Comparison of ENCODE assay signal across 11 cellular contexts in genomic region chr5:172429201-172429940, GRCh38. TPM values are rescaled to one million over a fixed set of nuclear protein-coding genes. Genes with fewer than 3 reads are reported as not detected.
DNase-seq lines count a peak whose midpoint lies in the region; ATAC-seq and TF ChIP-seq lines count a peak whose summit lies in the region.
"Had no signal": no experiment of that assay in that cellular context is flagged by ENCODE, and none has a peak within 500 bp of the region (broad histone marks: within the 10 kb centered on the region; RNA-seq: fewer than 3 reads in every experiment).

No MANE protein-coding gene starts in this region.

- WGBS in neuronal stem cell (ENCODE audit: extremely low coverage in 2 of 2, insufficient read length in 2 of 2, insufficient replicate concordance in 1 of 2), 2 donors: no CpG with 5 or more reads among the region's 8 CpGs

- no peak overlapping the region for H2BK15ac ChIP-seq in neuronal stem cell (ENCODE audit: low read length)

- no peaks in the 10 kb centered on the region for H3K9me3 ChIP-seq in neuronal stem cell (replicated peaks in 1 of 2; ENCODE audit: control insufficient read depth in 2 of 2, insufficient read depth in 1 of 2, low read depth in 1 of 2, low read length in 2 of 2)
- H3K9me3 ChIP-seq: A549 had no signal

- no peak overlapping the region for H3K27ac Mint-ChIP-seq in activated T-helper 17 cell treated with anti-CD3 and anti-CD28 coated beads, Interleukin-2, amount 50 U/mL, for 72 hours

- H3K18ac ChIP-seq in neuronal stem cell (ENCODE audit: low read length): no peak overlapping the region

- no peak overlapping the region for H2BK12ac ChIP-seq in neuronal stem cell (ENCODE audit: low read length)

- H2AFZ ChIP-seq in neuronal stem cell (ENCODE audit: low read length): no peak overlapping the region
- H2AFZ ChIP-seq: parathyroid adenoma had no signal

- H2BK5ac ChIP-seq in neuronal stem cell (ENCODE audit: low read length): no peak overlapping the region

- no peak overlapping the region for H3K4me2 ChIP-seq in neuronal stem cell (ENCODE audit: insufficient read depth, low read length, poor library complexity, severe bottlenecking)
- H3K4me2 ChIP-seq: A549 had no signal

- peak overlapping the region; percentile 46 for H3K23ac ChIP-seq in neuronal stem cell (ENCODE audit: low read depth, low read length, poor library complexity)

- H3K4ac ChIP-seq in neuronal stem cell (ENCODE audit: low read length): no peak overlapping the region

- no peaks in the 10 kb centered on the region for H3K36me3 Mint-ChIP-seq in activated T-helper 17 cell treated with anti-CD3 and anti-CD28 coated beads, Interleukin-2, amount 50 U/mL, for 72 hours (ENCODE audit: low read depth)

- H3K9ac ChIP-seq in neuronal stem cell (ENCODE audit: low read depth, low read length, poor library complexity): no peak overlapping the region
- H3K9ac ChIP-seq: parathyroid adenoma had no signal

- no peak overlapping the region for H3K14ac ChIP-seq in neuronal stem cell (ENCODE audit: low read length)

- H2AK5ac ChIP-seq in neuronal stem cell (ENCODE audit: low read depth, low read length): no peak overlapping the region

- intact Hi-C loops in Right ventricle myocardium inferior (cut with DNase I): no loop called here
- intact Hi-C loops in cardiac septum (cut with DNase I): no loop called here

- H3K4me3 ChIP-seq in fibroblast of mammary gland (ENCODE audit: control insufficient read depth, low read depth, low read length) (no peak overlapping the region), neuronal stem cell (ENCODE audit: low read length in 2 of 2) (peak overlapping the region in 1 of 2 donors; percentile 28)
- H3K4me3 ChIP-seq: A549 had no signal

- peaks cover 20% of the 10 kb centered on the region for H3K27me3 Mint-ChIP-seq in activated T-helper 17 cell treated with anti-CD3 and anti-CD28 coated beads, Interleukin-2, amount 50 U/mL, for 72 hours

- H3K9me3 Mint-ChIP-seq in activated T-helper 17 cell treated with anti-CD3 and anti-CD28 coated beads, Interleukin-2, amount 50 U/mL, for 72 hours: no peaks in the 10 kb centered on the region

- peaks cover 2 to 65% of the 10 kb centered on the region in 2 donors for H3K36me3 ChIP-seq in neuronal stem cell (replicated peaks in 1 of 2; ENCODE audit: control insufficient read depth in 2 of 2, insufficient read depth in 2 of 2, low read length in 2 of 2)

- peaks cover 0 to 15% of the 10 kb centered on the region in 2 donors for H3K4me1 ChIP-seq in neuronal stem cell (ENCODE audit: control insufficient read depth in 2 of 2, insufficient read depth in 1 of 2, low read depth in 1 of 2, low read length in 2 of 2)

- H3K79me1 ChIP-seq in neuronal stem cell (ENCODE audit: low read depth, low read length): peaks cover 7% of the 10 kb centered on the region

- H3K4me3 Mint-ChIP-seq in activated T-helper 17 cell treated with anti-CD3 and anti-CD28 coated beads, Interleukin-2, amount 50 U/mL, for 72 hours: no peak overlapping the region

- no peak for DNase-seq in Right ventricle myocardium inferior (ENCODE audit: missing footprints)
- no peak for DNase-seq in cardiac septum (ENCODE audit: low spot score)
- DNase-seq in fibroblast of mammary gland (ENCODE audit: low read depth): peak; percentile 99
- no peak for DNase-seq in neuronal stem cell (ENCODE audit: low spot score)
- no peak for DNase-seq in NCI-H2171 (lab: John Stamatoyannopoulos, UW)
- DNase-seq: NCI-H2107 had no signal

- no peak overlapping the region for H4K91ac ChIP-seq in neuronal stem cell (ENCODE audit: low read depth, low read length, poor library complexity)

- no peak for TF ChIP-seq CTCF in fibroblast of mammary gland (conservative IDR thresholded peaks at IDR 0.05; ENCODE audit: control insufficient read depth, insufficient read depth, low read depth, low read length)

- H3K4me1 Mint-ChIP-seq in activated T-helper 17 cell treated with anti-CD3 and anti-CD28 coated beads, Interleukin-2, amount 50 U/mL, for 72 hours: no peaks in the 10 kb centered on the region

- no peak overlapping the region for H4K8ac ChIP-seq in neuronal stem cell (ENCODE audit: low read depth, low read length)

- H2BK120ac ChIP-seq in neuronal stem cell (ENCODE audit: low read depth, low read length): no peak overlapping the region

- ATAC-seq in Right ventricle myocardium inferior: peak; percentile 80
- ATAC-seq in activated T-helper 17 cell treated with anti-CD3 and anti-CD28 coated beads, Interleukin-2, amount 50 U/mL, for 72 hours (replicated peaks): no peak
- no peak for ATAC-seq in HG02759 (IDR thresholded peaks at IDR 0.05; ENCODE audit: unreplicated experiment)
- ATAC-seq in GM19455 (IDR thresholded peaks at IDR 0.05; ENCODE audit: unreplicated experiment): no peak

- no peaks in the 10 kb centered on the region for H3K27me3 ChIP-seq in neuronal stem cell (ENCODE audit: control insufficient read depth in 3 of 3, insufficient read depth in 3 of 3, low read depth in 1 of 3, low read length in 3 of 3)

- H3K27ac ChIP-seq in neuronal stem cell (replicated peaks; ENCODE audit: low read length): no peak overlapping the region
- H3K27ac ChIP-seq: parathyroid adenoma had no signal

RNA-seq across cellular contexts. Expression of gene SH3PXD2B, which starts 25.0 kb away (rescaled TPM):
- total RNA-seq in Right ventricle myocardium inferior (5.4 TPM), cardiac septum (5.1 TPM)
- polyA plus RNA-seq in neuronal stem cell (2013, experiment 1 of 2): 24.7 TPM
- 25.6 TPM for polyA plus RNA-seq in neuronal stem cell (2013, experiment 2 of 2)
- under 1 TPM; 0.08 to 0.09 TPM for total RNA-seq in activated T-helper 17 cell treated with anti-CD3 and anti-CD28 coated beads, Interleukin-2, amount 50 U/mL, for 72 hours
